ENCODE assay signal across 2 cellular contexts in genomic region chr10:372566-372965, GRCh38.
TF ChIP-seq lines count a peak whose summit lies in the region.

No MANE protein-coding gene starts in this region.

TF ChIP-seq in A549, 52 proteins besides CTCF, POLR2A, EP300 and RAD21 (continued from another document):
- TF ChIP-seq ATOH8 (CRISPR knock-in tag; IDR thresholded peaks at IDR 0.05; ENCODE audit: low read depth), result no peak
- TF ChIP-seq EHF (CRISPR knock-in tag; IDR thresholded peaks at IDR 0.05), result no peak
- no peak for TF ChIP-seq NR3C1 (IDR thresholded peaks at IDR 0.05)
- TF ChIP-seq MAFK (IDR thresholded peaks at IDR 0.05; ENCODE audit: partially characterized antibody), result no peak
- no peak for TF ChIP-seq TP53 (CRISPR knock-in tag; IDR thresholded peaks at IDR 0.05)
- no peak for TF ChIP-seq JUN (IDR thresholded peaks at IDR 0.05)
- TF ChIP-seq RFX5 (IDR thresholded peaks at IDR 0.05), result no peak
- TF ChIP-seq SREBF2 (IDR thresholded peaks at IDR 0.05), result no peak
- no peak for TF ChIP-seq HOXB5 (CRISPR knock-in tag; IDR thresholded peaks at IDR 0.05)
- no peak for TF ChIP-seq ZNF302 (CRISPR knock-in tag; IDR thresholded peaks at IDR 0.05)
- no peak for TF ChIP-seq RNF2 (IDR thresholded peaks at IDR 0.05; ENCODE audit: borderline replicate concordance, low read depth)

TF ChIP-seq in HepG2, 621 proteins besides CTCF, POLR2A, EP300 and RAD21 (continued from another document):
- no peak for TF ChIP-seq RERE (CRISPR knock-in tag; IDR thresholded peaks at IDR 0.05; ENCODE audit: low read depth)
- no peak for TF ChIP-seq ZNF609 (CRISPR knock-in tag; IDR thresholded peaks at IDR 0.05; ENCODE audit: borderline replicate concordance)
- TF ChIP-seq TOE1 (CRISPR knock-in tag; IDR thresholded peaks at IDR 0.05), result no peak
- TF ChIP-seq SMARCC2 (IDR thresholded peaks at IDR 0.05), result no peak
- no peak for TF ChIP-seq HOXD1 (CRISPR knock-in tag; IDR thresholded peaks at IDR 0.05)
- TF ChIP-seq DNMT3B (CRISPR knock-in tag; conservative IDR thresholded peaks at IDR 0.05), result no peak
